Comparison of ENCODE assay signal across 12 cellular contexts in genomic region chr12:356276-356988, GRCh38. TPM values are rescaled to one million over a fixed set of nuclear protein-coding genes. Genes with fewer than 3 reads are reported as not detected.
DNase-seq lines count a peak whose midpoint lies in the region; ATAC-seq and TF ChIP-seq lines count a peak whose summit lies in the region.
"Had no signal": no experiment of that assay in that cellular context is flagged by ENCODE, and none has a peak within 500 bp of the region (broad histone marks: within the 10 kb centered on the region; RNA-seq: fewer than 3 reads in every experiment).

No MANE protein-coding gene starts in this region.

- no peak overlapping the region for H3K9ac ChIP-seq in mammary epithelial cell (ENCODE audit: insufficient read depth, low read length)

- H3K27me3 ChIP-seq in mammary epithelial cell (ENCODE audit: insufficient read depth, low read length), result no peaks in the 10 kb centered on the region
- H3K27me3 ChIP-seq: thyroid gland had no signal

- peaks cover 14% of the 10 kb centered on the region for H3K4me1 Mint-ChIP-seq in activated CD4-positive, alpha-beta memory T cell treated with anti-CD3 and anti-CD28 coated beads for 36 hours (ENCODE audit: low read depth)
- peaks cover 6% of the 10 kb centered on the region for H3K4me1 Mint-ChIP-seq in activated CD4-positive, alpha-beta memory T cell treated with anti-CD3 and anti-CD28 coated beads, Interleukin-2, amount 10 ng/mL, durations not matched to agents 7 days and 5 days
- H3K4me1 Mint-ChIP-seq in naive thymus-derived CD8-positive, alpha-beta T cell, result peaks cover 7 to 31% (median 15%) of the 10 kb centered on the region in 4 donors

- peaks cover 23% of the 10 kb centered on the region for H3K36me3 ChIP-seq in mammary epithelial cell (ENCODE audit: insufficient read depth, low read length)

- intact Hi-C loops in activated CD4-positive, alpha-beta memory T cell treated with anti-CD3 and anti-CD28 coated beads for 36 hours (cut with micrococcal nuclease), result no loop called here
- intact Hi-C loops in mammary epithelial cell (cut with micrococcal nuclease), result no loop called here

- H3K27me3 Mint-ChIP-seq in activated CD4-positive, alpha-beta memory T cell treated with anti-CD3 and anti-CD28 coated beads for 36 hours, result no peaks in the 10 kb centered on the region
- no peaks in the 10 kb centered on the region for H3K27me3 Mint-ChIP-seq in activated CD4-positive, alpha-beta memory T cell treated with anti-CD3 and anti-CD28 coated beads, Interleukin-2, amount 10 ng/mL, durations not matched to agents 7 days and 5 days
- H3K27me3 Mint-ChIP-seq in naive thymus-derived CD8-positive, alpha-beta T cell, result no peaks in the 10 kb centered on the region

- no peak overlapping the region for H3K4me3 ChIP-seq in mammary epithelial cell (replicated peaks in 1 of 3; ENCODE audit: insufficient read depth in 1 of 3, low read depth in 2 of 3, low read length in 3 of 3)
- H3K4me3 ChIP-seq: thyroid gland had no signal

- peaks cover 55% of the 10 kb centered on the region for H3K36me3 Mint-ChIP-seq in activated CD4-positive, alpha-beta memory T cell treated with anti-CD3 and anti-CD28 coated beads for 36 hours
- peaks cover 72% of the 10 kb centered on the region for H3K36me3 Mint-ChIP-seq in activated CD4-positive, alpha-beta memory T cell treated with anti-CD3 and anti-CD28 coated beads, Interleukin-2, amount 10 ng/mL, durations not matched to agents 7 days and 5 days (ENCODE audit: low read depth)
- peaks cover 13 to 97% (median 60%) of the 10 kb centered on the region in 3 donors for H3K36me3 Mint-ChIP-seq in naive thymus-derived CD8-positive, alpha-beta T cell

- no peak overlapping the region for H3K27ac ChIP-seq in mammary epithelial cell (ENCODE audit: insufficient read depth, low read depth, low read length)
- H3K27ac ChIP-seq: thyroid gland had no signal

- DNase-seq in activated CD4-positive, alpha-beta memory T cell treated with anti-CD3 and anti-CD28 coated beads for 36 hours, result no peak
- no peak for DNase-seq in activated CD4-positive, alpha-beta memory T cell treated with anti-CD3 and anti-CD28 coated beads, Interleukin-2, amount 10 ng/mL, durations not matched to agents 7 days and 5 days
- peak; percentile 70 for DNase-seq in M059J (ENCODE audit: low read depth)
- DNase-seq in mammary epithelial cell, result peak; percentile 36
- no peak for DNase-seq in naive thymus-derived CD8-positive, alpha-beta T cell
- DNase-seq in DMS153 (lab: John Stamatoyannopoulos, UW), result no peak
- no peak for DNase-seq in NCI-H524 treated with DMSO at 0.1 percent for 48 hours (lab: John Stamatoyannopoulos, UW)
- DNase-seq: ACHN; activated CD4-positive, CD25-positive, alpha-beta regulatory T cell; erythroblast; thyroid gland had no signal

- CTCF ChIA-PET in activated CD4-positive, alpha-beta memory T cell treated with anti-CD3 and anti-CD28 coated beads for 36 hours (lab: Charles Lee), result no interaction called here
- CTCF ChIA-PET in activated CD4-positive, alpha-beta memory T cell treated with anti-CD3 and anti-CD28 coated beads, Interleukin-2, amount 10 ng/mL, durations not matched to agents 7 days and 5 days (lab: Charles Lee), result no interaction called here
- CTCF ChIA-PET in mammary epithelial cell (lab: Charles Lee; ENCODE audit: low non-redundant PET), result no interaction called here

- POLR2A ChIA-PET in activated CD4-positive, alpha-beta memory T cell treated with anti-CD3 and anti-CD28 coated beads for 36 hours (lab: Charles Lee), result interaction anchor here (0.6 kb wide), 1 partner anchor 30 kb away, joined by 3 read pairs; no protein-coding TSS in a partner anchor
- POLR2A ChIA-PET in activated CD4-positive, alpha-beta memory T cell treated with anti-CD3 and anti-CD28 coated beads, Interleukin-2, amount 10 ng/mL, durations not matched to agents 7 days and 5 days (lab: Charles Lee), result no interaction called here
- POLR2A ChIA-PET in naive thymus-derived CD8-positive, alpha-beta T cell (lab: Charles Lee), result no interaction called here

- no peaks in the 10 kb centered on the region for H3K9me3 Mint-ChIP-seq in activated CD4-positive, alpha-beta memory T cell treated with anti-CD3 and anti-CD28 coated beads for 36 hours
- H3K9me3 Mint-ChIP-seq in activated CD4-positive, alpha-beta memory T cell treated with anti-CD3 and anti-CD28 coated beads, Interleukin-2, amount 10 ng/mL, durations not matched to agents 7 days and 5 days, result no peaks in the 10 kb centered on the region
- H3K9me3 Mint-ChIP-seq in naive thymus-derived CD8-positive, alpha-beta T cell, result no peaks in the 10 kb centered on the region

- no peak overlapping the region for H3K4me3 Mint-ChIP-seq in activated CD4-positive, alpha-beta memory T cell treated with anti-CD3 and anti-CD28 coated beads for 36 hours
- H3K4me3 Mint-ChIP-seq in activated CD4-positive, alpha-beta memory T cell treated with anti-CD3 and anti-CD28 coated beads, Interleukin-2, amount 10 ng/mL, durations not matched to agents 7 days and 5 days, result no peak overlapping the region
- H3K4me3 Mint-ChIP-seq in naive thymus-derived CD8-positive, alpha-beta T cell, result no peak overlapping the region

- ATAC-seq in naive thymus-derived CD8-positive, alpha-beta T cell, result no peak
- no peak for ATAC-seq in HG03108 (IDR thresholded peaks at IDR 0.05; ENCODE audit: unreplicated experiment)

- in situ Hi-C loops in mammary epithelial cell (cut with MboI; ENCODE audit: low sequenced_read_pairs in 2 of 2), result no loop called here

- WGBS in mammary epithelial cell (ENCODE audit: low coverage, missing lambda C conversion rate), result 81% methylated on average over 7 of the region's 7 CpGs

- peak overlapping the region; percentile 8 for H3K27ac Mint-ChIP-seq in activated CD4-positive, alpha-beta memory T cell treated with anti-CD3 and anti-CD28 coated beads for 36 hours
- no peak overlapping the region for H3K27ac Mint-ChIP-seq in activated CD4-positive, alpha-beta memory T cell treated with anti-CD3 and anti-CD28 coated beads, Interleukin-2, amount 10 ng/mL, durations not matched to agents 7 days and 5 days
- peak overlapping the region in 6 of 10 donors; percentile 10 to 73 (median 30) for H3K27ac Mint-ChIP-seq in naive thymus-derived CD8-positive, alpha-beta T cell

- no peak for TF ChIP-seq CTCF in mammary epithelial cell (conservative IDR thresholded peaks at IDR 0.05 in 1 of 2, IDR thresholded peaks at IDR 0.05 in 1 of 2; ENCODE audit: extremely low read depth in 1 of 2, insufficient read depth in 1 of 2, low read depth in 1 of 2, low read length in 2 of 2)

- BruUV-seq in mammary epithelial cell (replicated peaks; lab: Mats Ljungman, UMichigan), result no TSS peak

- H3K4me1 ChIP-seq in mammary epithelial cell (ENCODE audit: insufficient read depth, low read length), result no peaks in the 10 kb centered on the region
- H3K4me1 ChIP-seq: thyroid gland had no signal

- no peaks in the 10 kb centered on the region for H3K9me3 ChIP-seq in mammary epithelial cell (replicated peaks; ENCODE audit: insufficient read depth, low read length)
- H3K9me3 ChIP-seq: thyroid gland had no signal

- dilution Hi-C loops in mammary epithelial cell (cut with HindIII; ENCODE audit: low sequenced_read_pairs), result no loop called here

- H4K20me1 ChIP-seq in mammary epithelial cell (ENCODE audit: insufficient read depth, low read length), result no peaks in the 10 kb centered on the region

- H3K4me2 ChIP-seq in mammary epithelial cell (ENCODE audit: insufficient read depth, low read depth, low read length), result no peak overlapping the region

- peaks cover 8% of the 10 kb centered on the region for H3K79me2 ChIP-seq in mammary epithelial cell (ENCODE audit: insufficient read depth, low read length)

- no peak overlapping the region for H2AFZ ChIP-seq in mammary epithelial cell (ENCODE audit: low read depth, low read length)

RNA-seq across cellular contexts. Expression of gene KDM5A, which starts 32.7 kb away (rescaled TPM):
- total RNA-seq in activated CD4-positive, alpha-beta memory T cell treated with anti-CD3 and anti-CD28 coated beads for 36 hours, result 10 to 100 TPM; 59.7 to 63.5 TPM
- total RNA-seq in activated CD4-positive, alpha-beta memory T cell treated with anti-CD3 and anti-CD28 coated beads, Interleukin-2, amount 10 ng/mL, durations not matched to agents 7 days and 5 days, result 10 to 100 TPM; 91.4 to 94.6 TPM
- total RNA-seq in M059J (2014; rRNA removed; shearing (Covaris generic)), result 33.8 and 40.3 TPM in 2 replicates
- 10 to 100 TPM; 50.5 to 52.4 TPM for total RNA-seq in mammary epithelial cell
- polyA plus RNA-seq in mammary epithelial cell, result 17.5 TPM
- polyA minus RNA-seq in mammary epithelial cell, result 51.1 TPM
- 100 to 1,000 TPM; 120 to 126 TPM for total RNA-seq in naive thymus-derived CD8-positive, alpha-beta T cell
- polyA plus RNA-seq in naive thymus-derived CD8-positive, alpha-beta T cell, result 10 to 100 TPM; 43.6 to 60.1 (median 50.8) TPM

RNA-seq across cellular contexts. Expression of gene CCDC77, which starts 45.0 kb away (rescaled TPM):
- 10 to 100 TPM; 14.4 to 14.7 TPM for total RNA-seq in activated CD4-positive, alpha-beta memory T cell treated with anti-CD3 and anti-CD28 coated beads for 36 hours
- 10 to 100 TPM; 11.6 to 13.4 TPM for total RNA-seq in activated CD4-positive, alpha-beta memory T cell treated with anti-CD3 and anti-CD28 coated beads, Interleukin-2, amount 10 ng/mL, durations not matched to agents 7 days and 5 days
- total RNA-seq in M059J (2014; rRNA removed; shearing (Covaris generic)), result 10.7 and 22.4 TPM in 2 replicates
- total RNA-seq in mammary epithelial cell, result 1 to 10 TPM; 5.3 to 8.8 TPM
- polyA plus RNA-seq in mammary epithelial cell, result 4.9 TPM
- not detected for polyA minus RNA-seq in mammary epithelial cell
- total RNA-seq in naive thymus-derived CD8-positive, alpha-beta T cell, result 10 to 100 TPM; 10.5 to 13.5 TPM
- 1 to 10 TPM; 3.4 to 6.6 (median 4.8) TPM for polyA plus RNA-seq in naive thymus-derived CD8-positive, alpha-beta T cell

Comparison
In these comparisons a context has a peak if more than half of its experiments do, and no peak if none do; other contexts are left out.
1. DNase-seq: peak in M059J (single experiment) and mammary epithelial cell (single experiment); none in activated CD4-positive, alpha-beta memory T cell treated with anti-CD3 and anti-CD28 coated beads for 36 hours (single experiment), activated CD4-positive, alpha-beta memory T cell treated with anti-CD3 and anti-CD28 coated beads, Interleukin-2, amount 10 ng/mL, durations not matched to agents 7 days and 5 days (single experiment), naive thymus-derived CD8-positive, alpha-beta T cell (0 of 10), DMS153 (single experiment) and NCI-H524 treated with DMSO at 0.1 percent for 48 hours (single experiment).